Comparison of ENCODE assay signal across 8 cellular contexts in the genomic region with DNA sequence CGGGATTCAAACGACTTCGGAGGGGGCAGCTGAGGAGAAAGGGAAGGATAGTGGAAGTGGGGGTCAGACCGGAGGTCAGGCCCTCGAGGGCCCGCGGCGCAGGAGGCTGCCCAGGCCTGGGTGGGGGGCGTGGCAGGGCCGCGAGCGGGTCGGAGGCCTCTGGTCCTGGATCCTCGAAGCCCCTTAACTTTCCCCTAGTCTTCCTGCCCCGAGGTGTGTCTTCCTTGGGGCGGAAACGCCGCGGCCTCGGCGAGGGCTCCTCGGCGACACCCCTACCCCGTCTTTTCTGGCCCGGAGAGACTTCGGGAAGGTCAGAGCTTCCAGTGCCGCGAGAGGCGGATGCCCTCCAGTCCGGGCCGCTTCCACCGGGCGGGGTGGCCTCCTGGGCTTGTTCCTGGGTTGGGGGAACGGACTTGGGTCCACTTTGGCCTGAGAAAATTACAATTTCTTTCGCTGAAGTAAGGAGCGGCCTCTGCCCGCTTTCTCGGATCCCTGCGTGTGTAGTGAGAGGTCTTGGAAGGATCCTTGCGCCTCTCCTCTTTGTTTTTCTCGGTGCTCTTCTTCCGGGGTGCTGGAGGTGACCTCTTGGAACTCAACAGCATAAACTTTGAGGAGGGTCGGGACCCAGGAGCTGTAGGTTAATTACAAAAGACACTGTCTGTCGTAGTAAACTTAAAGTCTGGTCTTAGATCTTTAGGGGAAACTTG. TPM values are rescaled to one million over a fixed set of nuclear protein-coding genes. Genes with fewer than 3 reads are reported as not detected.
DNase-seq lines count a peak whose midpoint lies in the region; ATAC-seq and TF ChIP-seq lines count a peak whose summit lies in the region.

No MANE protein-coding gene starts in this region.

- peak; percentile 41 for DNase-seq in NCI-H1092 treated with DMSO at 0.1 percent for 48 hours (lab: John Stamatoyannopoulos, UW)
- DNase-seq in NCI-H1092 (lab: John Stamatoyannopoulos, UW), result no peak
- peak; percentile 14 for DNase-seq in H4 (ENCODE audit: low spot score)
- peak; percentile 75 for DNase-seq in Karpas-422
- DNase-seq in activated gamma-delta T cell (lab: John Stamatoyannopoulos, UW), result peak; percentile 38
- peak; percentile 64 for DNase-seq in Right ventricle myocardium superior
- no peak for DNase-seq in osteocyte (ENCODE audit: extremely low spot score, unreplicated experiment)
- no peak for DNase-seq in NOMO-1 treated with dmso at 0.1 percent for 144 hours (lab: John Stamatoyannopoulos, UW; ENCODE audit: unreplicated experiment)

- peaks cover 2% of the 10 kb centered on the region for H3K36me3 Mint-ChIP-seq in osteocyte (ENCODE audit: unreplicated experiment)

- H3K4me1 Mint-ChIP-seq in osteocyte (ENCODE audit: unreplicated experiment), result peaks cover 28% of the 10 kb centered on the region

- H3K9me2 ChIP-seq in Karpas-422 (replicated peaks; ENCODE audit: insufficient read depth, low read length), result no peaks in the 10 kb centered on the region

- no peaks in the 10 kb centered on the region for H3K27me3 ChIP-seq in Karpas-422 (ENCODE audit: low read length)

- 0 out of 2 replicates have a peak, but pooled peaks cover 3% of the 10 kb centered on the region for H4K20me1 ChIP-seq in Karpas-422 (ENCODE audit: insufficient read depth, low read depth, low read length)

- intact Hi-C loops in Right ventricle myocardium superior (cut with DNase I), result loop anchor here (1.0 kb wide), 1 partner anchor 88 kb away; a partner anchor contains a TSS

- H3K79me2 ChIP-seq in Karpas-422 (ENCODE audit: low read length), result peaks cover 61% of the 10 kb centered on the region

- peak overlapping the region; percentile 89 for H3K4me3 Mint-ChIP-seq in osteocyte (ENCODE audit: unreplicated experiment)

- H3K4me2 ChIP-seq in Karpas-422 (ENCODE audit: low read depth, low read length, poor library complexity, severe bottlenecking), result peak overlapping the region; percentile 100

- no peak for TF ChIP-seq CTCF in osteocyte (IDR thresholded peaks at IDR 0.05)

- peaks cover 27% of the 10 kb centered on the region for H3K4me1 ChIP-seq in Karpas-422 (ENCODE audit: low read length)

- H3K36me3 ChIP-seq in Karpas-422 (ENCODE audit: insufficient read depth, low read length), result peaks cover 7% of the 10 kb centered on the region; the same call in 1 of the 2 replicates

- no peaks in the 10 kb centered on the region for H3K9me3 Mint-ChIP-seq in osteocyte (ENCODE audit: unreplicated experiment)

- H3K27ac ChIP-seq in Karpas-422 (ENCODE audit: low read length), result peak overlapping the region; percentile 88

- peak; percentile 40 for ATAC-seq in Right ventricle myocardium superior (ENCODE audit: poor library complexity)

- H3K9ac ChIP-seq in Karpas-422 (ENCODE audit: low read length), result peak overlapping the region; percentile 100

- H3K27me3 Mint-ChIP-seq in osteocyte (ENCODE audit: unreplicated experiment), result no peaks in the 10 kb centered on the region

- 0 out of 2 replicates have a peak overlapping the region, but pooled peaks have one; percentile 88 for H2AFZ ChIP-seq in Karpas-422 (ENCODE audit: low read length)

- no peaks in the 10 kb centered on the region for H3K9me3 ChIP-seq in Karpas-422 (ENCODE audit: low read length)

- peak overlapping the region; percentile 99 for H3K4me3 ChIP-seq in Karpas-422 (ENCODE audit: low read length)

- peak overlapping the region; percentile 99 for H3K27ac Mint-ChIP-seq in osteocyte (ENCODE audit: unreplicated experiment)

RNA-seq across cellular contexts. Expression of a gene that starts 0.5 kb away (rescaled TPM):
- 220 and 229 TPM in 2 replicates for total RNA-seq in H4 (2014; rRNA removed; shearing (Covaris generic))
- total RNA-seq in Karpas-422 (2014; rRNA removed; shearing (Covaris generic); ENCODE audit: low replicate concordance), result 123 and 160 TPM in 2 replicates
- total RNA-seq in Right ventricle myocardium superior (113 TPM), osteocyte (230 and 233 TPM in 2 replicates)

RNA-seq across cellular contexts. Expression of a gene that starts 11.8 kb away (rescaled TPM):
- 5.5 and 7.0 TPM in 2 replicates for total RNA-seq in H4 (2014; rRNA removed; shearing (Covaris generic))
- 6.4 and 16.2 TPM in 2 replicates for total RNA-seq in Karpas-422 (2014; rRNA removed; shearing (Covaris generic); ENCODE audit: low replicate concordance)
- total RNA-seq in Right ventricle myocardium superior (1.7 TPM), osteocyte (13.2 and 14.1 TPM in 2 replicates)

RNA-seq across cellular contexts. Expression of a gene that starts 50.1 kb away (rescaled TPM):
- total RNA-seq in H4 (2014; rRNA removed; shearing (Covaris generic)), result 8.0 and 12.6 TPM in 2 replicates
- total RNA-seq in Karpas-422 (2014; rRNA removed; shearing (Covaris generic); ENCODE audit: low replicate concordance), result 12.2 and 15.1 TPM in 2 replicates
- total RNA-seq in Right ventricle myocardium superior, result 13.4 TPM
- 30.9 and 32.4 TPM in 2 replicates for total RNA-seq in osteocyte

Comparison
In these comparisons a context has a peak if more than half of its experiments do, and no peak if none do; other contexts are left out.
1. DNase-seq: peak in NCI-H1092 treated with DMSO at 0.1 percent for 48 hours (single experiment), H4 (single experiment), Karpas-422 (single experiment), activated gamma-delta T cell (single experiment) and Right ventricle myocardium superior (single experiment); none in NCI-H1092 (single experiment), osteocyte (single experiment) and NOMO-1 treated with dmso at 0.1 percent for 144 hours (single experiment).